33 cellular contexts compared by ENCODE assay signal in genomic region chr21:42019706-42020105, GRCh38. TPM values are rescaled to one million over a fixed set of nuclear protein-coding genes. Genes with fewer than 3 reads are reported as not detected.
"Had no signal": no experiment of that assay in that cellular context is flagged by ENCODE, and none has a peak within 500 bp of the region (broad histone marks: within the 10 kb centered on the region; RNA-seq: fewer than 3 reads in every experiment).

No MANE protein-coding gene starts in this region.

- H3K4me3 ChIP-seq: ascending aorta, breast epithelium, cardiac muscle cell, colonic mucosa, esophagus squamous epithelium had no signal

- H3K27me3 ChIP-seq: ascending aorta, breast epithelium, cardiac muscle cell, colonic mucosa had no signal

- H3K36me3 ChIP-seq: ascending aorta, breast epithelium, cardiac muscle cell, colonic mucosa, esophagus squamous epithelium had no signal

- FAIRE-seq: endometrium, endothelial cell of umbilical vein, frontal cortex had no signal

- H3K27ac ChIP-seq: ascending aorta, breast epithelium, cardiac muscle cell, colonic mucosa, epithelial cell of prostate, esophagus squamous epithelium had no signal

- H3K9me3 ChIP-seq: ascending aorta, breast epithelium, colonic mucosa, esophagus squamous epithelium had no signal

- H3K4me1 ChIP-seq: ascending aorta, breast epithelium, colonic mucosa had no signal

- DNase-seq: activated CD4-positive, alpha-beta memory T cell treated with anti-CD3 and anti-CD28 coated beads for 36 hours; activated CD4-positive, alpha-beta T cell treated with anti-CD3 and anti-CD28 coated beads for 36 hours; activated CD4-positive, alpha-beta T cell treated with anti-CD3 and anti-CD28 coated beads, Interleukin-2, amount 10 ng/mL, durations not matched to agents 24 days and 14 days; activated CD4-positive, CD25-positive, alpha-beta regulatory T cell; activated CD4-positive, CD25-positive, alpha-beta regulatory T cell treated with anti-CD3 and anti-CD28 coated beads, Interleukin-2, amount 50 U/mL, for 72 hours; activated CD8-positive, alpha-beta memory T cell treated with anti-CD3 and anti-CD28 coated beads, Interleukin-2, amount 10 ng/mL, durations not matched to agents 7 days and 5 days; activated CD8-positive, alpha-beta memory T cell treated with anti-CD3 and anti-CD28 coated beads, Interleukin-2, amount 50 U/mL, for 4 hours; activated CD8-positive, alpha-beta T cell treated with anti-CD3 and anti-CD28 coated beads, Interleukin-2, amount 10 ng/mL, durations not matched to agents 7 days and 5 days; activated effector memory CD4-positive, alpha-beta T cell treated with anti-CD3 and anti-CD28 coated beads, Interleukin-2, amount 50 U/mL, for 16 hours; activated naive CD4-positive, alpha-beta T cell treated with anti-CD3 and anti-CD28 coated beads, Interleukin-2, amount 10 ng/mL, durations not matched to agents 7 days and 5 days; activated naive CD8-positive, alpha-beta T cell treated with anti-CD3 and anti-CD28 coated beads, Interleukin-2, amount 10 ng/mL, durations not matched to agents 7 days and 5 days; activated T-cell treated with anti-CD3 and anti-CD28 coated beads, Interleukin-2, amount 50 U/mL, for 1 hour; activated T-cell treated with anti-CD3 and anti-CD28 coated beads, Interleukin-2, amount 50 U/mL, for 48 hours; central memory CD4-positive, alpha-beta T cell; cerebellar nuclear complex; colonic mucosa; effector CD8-positive, alpha-beta T cell; esophagus squamous epithelium; T-helper 2 cell had no signal

- ATAC-seq: activated CD4-positive, alpha-beta T cell treated with anti-CD3 and anti-CD28 coated beads for 36 hours; activated CD8-positive, alpha-beta memory T cell treated with anti-CD3 and anti-CD28 coated beads, Interleukin-2, amount 10 ng/mL, durations not matched to agents 7 days and 5 days; activated CD8-positive, alpha-beta T cell treated with anti-CD3 and anti-CD28 coated beads, Interleukin-2, amount 10 ng/mL, durations not matched to agents 7 days and 5 days; activated naive CD4-positive, alpha-beta T cell treated with anti-CD3 and anti-CD28 coated beads, Interleukin-2, amount 50 U/mL, for 72 hours had no signal

RNA-seq across cellular contexts. Expression of gene UMODL1, which starts 51.4 kb away (rescaled TPM):
- total RNA-seq: activated CD4-positive, alpha-beta memory T cell treated with anti-CD3 and anti-CD28 coated beads for 36 hours; activated CD4-positive, alpha-beta T cell treated with anti-CD3 and anti-CD28 coated beads for 36 hours; activated CD4-positive, alpha-beta T cell treated with anti-CD3 and anti-CD28 coated beads, Interleukin-2, amount 10 ng/mL, durations not matched to agents 24 days and 14 days; activated CD8-positive, alpha-beta memory T cell treated with anti-CD3 and anti-CD28 coated beads for 36 hours; activated CD8-positive, alpha-beta T cell treated with anti-CD3 and anti-CD28 coated beads, Interleukin-2, amount 10 ng/mL, durations not matched to agents 7 days and 5 days; activated T-helper 1 cell treated with anti-CD3 and anti-CD28 coated beads, Interleukin-12 subunit alpha, Interleukin-12 subunit beta, Interleukin-2, Interleukin-4 antibody, amounts not matched to agents 30 ng/mL and 10 ng/mL and 1 ng/mL, durations not matched to agents 14 hours and 24 hours and 36 hours; activated T-helper 2 cell treated with anti-CD3 and anti-CD28 coated beads, Interferon-gamma antibody, Interleukin-2, Interleukin-4, amounts not matched to agents 10 μg/mL and 5 μg/mL and 100 μg/mL, durations not matched to agents 14 hours and 24 hours and 36 hours; ascending aorta; breast epithelium; cardiac muscle cell; dermis microvascular lymphatic vessel endothelial cell; endothelial cell of umbilical vein; esophagus squamous epithelium; fibroblast of lung; fibroblast of villous mesenchyme; frontal cortex had no signal
- polyA plus RNA-seq: cardiac muscle cell, endothelial cell of umbilical vein, fibroblast of lung had no signal
